Comparison of ENCODE assay signal across 2 cellular contexts in the genomic region with DNA sequence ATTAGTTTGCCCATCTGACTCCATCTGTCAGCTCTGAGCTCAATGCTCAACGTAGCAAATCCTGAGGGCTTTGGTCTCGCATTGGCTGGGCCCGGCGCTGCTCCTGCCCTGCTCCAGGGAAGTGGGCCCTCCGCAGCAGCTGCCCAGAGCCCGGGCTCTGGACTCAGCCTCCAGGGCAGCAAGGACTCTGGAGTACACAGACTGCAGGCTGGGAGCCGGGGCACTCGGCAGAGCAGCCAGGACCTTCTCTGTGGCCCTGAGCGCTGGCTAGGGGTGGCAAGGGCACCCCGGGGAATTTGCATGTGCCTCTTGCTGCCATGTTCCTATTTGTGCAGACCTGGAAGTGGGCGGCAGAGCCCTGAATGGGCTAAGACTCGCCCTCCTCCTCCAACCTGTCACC.
TF ChIP-seq lines count a peak whose summit lies in the region.

No MANE protein-coding gene starts in this region.

TF ChIP-seq in GM23338, 12 proteins besides CTCF, POLR2A, EP300 and RAD21 (continues in another document):
- TF ChIP-seq, protein P1, sequence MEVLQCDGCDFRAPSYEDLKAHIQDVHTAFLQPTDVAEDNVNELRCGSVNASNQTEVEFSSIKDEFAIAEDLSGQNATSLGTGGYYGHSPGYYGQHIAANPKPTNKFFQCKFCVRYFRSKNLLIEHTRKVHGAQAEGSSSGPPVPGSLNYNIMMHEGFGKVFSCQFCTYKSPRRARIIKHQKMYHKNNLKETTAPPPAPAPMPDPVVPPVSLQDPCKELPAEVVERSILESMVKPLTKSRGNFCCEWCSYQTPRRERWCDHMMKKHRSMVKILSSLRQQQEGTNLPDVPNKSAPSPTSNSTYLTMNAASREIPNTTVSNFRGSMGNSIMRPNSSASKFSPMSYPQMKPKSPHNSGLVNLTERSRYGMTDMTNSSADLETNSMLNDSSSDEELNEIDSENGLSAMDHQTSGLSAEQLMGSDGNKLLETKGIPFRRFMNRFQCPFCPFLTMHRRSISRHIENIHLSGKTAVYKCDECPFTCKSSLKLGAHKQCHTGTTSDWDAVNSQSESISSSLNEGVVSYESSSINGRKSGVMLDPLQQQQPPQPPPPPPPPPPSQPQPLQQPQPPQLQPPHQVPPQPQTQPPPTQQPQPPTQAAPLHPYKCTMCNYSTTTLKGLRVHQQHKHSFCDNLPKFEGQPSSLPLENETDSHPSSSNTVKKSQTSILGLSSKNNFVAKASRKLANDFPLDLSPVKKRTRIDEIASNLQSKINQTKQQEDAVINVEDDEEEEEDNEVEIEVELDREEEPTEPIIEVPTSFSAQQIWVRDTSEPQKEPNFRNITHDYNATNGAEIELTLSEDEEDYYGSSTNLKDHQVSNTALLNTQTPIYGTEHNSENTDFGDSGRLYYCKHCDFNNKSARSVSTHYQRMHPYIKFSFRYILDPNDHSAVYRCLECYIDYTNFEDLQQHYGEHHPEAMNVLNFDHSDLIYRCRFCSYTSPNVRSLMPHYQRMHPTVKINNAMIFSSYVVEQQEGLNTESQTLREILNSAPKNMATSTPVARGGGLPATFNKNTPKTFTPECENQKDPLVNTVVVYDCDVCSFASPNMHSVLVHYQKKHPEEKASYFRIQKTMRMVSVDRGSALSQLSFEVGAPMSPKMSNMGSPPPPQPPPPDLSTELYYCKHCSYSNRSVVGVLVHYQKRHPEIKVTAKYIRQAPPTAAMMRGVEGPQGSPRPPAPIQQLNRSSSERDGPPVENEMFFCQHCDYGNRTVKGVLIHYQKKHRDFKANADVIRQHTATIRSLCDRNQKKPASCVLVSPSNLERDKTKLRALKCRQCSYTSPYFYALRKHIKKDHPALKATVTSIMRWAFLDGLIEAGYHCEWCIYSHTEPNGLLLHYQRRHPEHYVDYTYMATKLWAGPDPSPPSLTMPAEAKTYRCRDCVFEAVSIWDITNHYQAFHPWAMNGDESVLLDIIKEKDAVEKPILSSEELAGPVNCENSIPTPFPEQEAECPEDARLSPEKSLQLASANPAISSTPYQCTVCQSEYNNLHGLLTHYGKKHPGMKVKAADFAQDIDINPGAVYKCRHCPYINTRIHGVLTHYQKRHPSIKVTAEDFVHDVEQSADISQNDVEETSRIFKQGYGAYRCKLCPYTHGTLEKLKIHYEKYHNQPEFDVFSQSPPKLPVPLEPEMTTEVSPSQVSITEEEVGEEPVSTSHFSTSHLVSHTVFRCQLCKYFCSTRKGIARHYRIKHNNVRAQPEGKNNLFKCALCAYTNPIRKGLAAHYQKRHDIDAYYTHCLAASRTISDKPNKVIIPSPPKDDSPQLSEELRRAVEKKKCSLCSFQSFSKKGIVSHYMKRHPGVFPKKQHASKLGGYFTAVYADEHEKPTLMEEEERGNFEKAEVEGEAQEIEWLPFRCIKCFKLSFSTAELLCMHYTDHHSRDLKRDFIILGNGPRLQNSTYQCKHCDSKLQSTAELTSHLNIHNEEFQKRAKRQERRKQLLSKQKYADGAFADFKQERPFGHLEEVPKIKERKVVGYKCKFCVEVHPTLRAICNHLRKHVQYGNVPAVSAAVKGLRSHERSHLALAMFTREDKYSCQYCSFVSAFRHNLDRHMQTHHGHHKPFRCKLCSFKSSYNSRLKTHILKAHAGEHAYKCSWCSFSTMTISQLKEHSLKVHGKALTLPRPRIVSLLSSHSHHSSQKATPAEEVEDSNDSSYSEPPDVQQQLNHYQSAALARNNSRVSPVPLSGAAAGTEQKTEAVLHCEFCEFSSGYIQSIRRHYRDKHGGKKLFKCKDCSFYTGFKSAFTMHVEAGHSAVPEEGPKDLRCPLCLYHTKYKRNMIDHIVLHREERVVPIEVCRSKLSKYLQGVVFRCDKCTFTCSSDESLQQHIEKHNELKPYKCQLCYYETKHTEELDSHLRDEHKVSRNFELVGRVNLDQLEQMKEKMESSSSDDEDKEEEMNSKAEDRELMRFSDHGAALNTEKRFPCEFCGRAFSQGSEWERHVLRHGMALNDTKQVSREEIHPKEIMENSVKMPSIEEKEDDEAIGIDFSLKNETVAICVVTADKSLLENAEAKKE (CRISPR knock-in tag; IDR thresholded peaks at IDR 0.05) = no peak
- TF ChIP-seq, protein P2, sequence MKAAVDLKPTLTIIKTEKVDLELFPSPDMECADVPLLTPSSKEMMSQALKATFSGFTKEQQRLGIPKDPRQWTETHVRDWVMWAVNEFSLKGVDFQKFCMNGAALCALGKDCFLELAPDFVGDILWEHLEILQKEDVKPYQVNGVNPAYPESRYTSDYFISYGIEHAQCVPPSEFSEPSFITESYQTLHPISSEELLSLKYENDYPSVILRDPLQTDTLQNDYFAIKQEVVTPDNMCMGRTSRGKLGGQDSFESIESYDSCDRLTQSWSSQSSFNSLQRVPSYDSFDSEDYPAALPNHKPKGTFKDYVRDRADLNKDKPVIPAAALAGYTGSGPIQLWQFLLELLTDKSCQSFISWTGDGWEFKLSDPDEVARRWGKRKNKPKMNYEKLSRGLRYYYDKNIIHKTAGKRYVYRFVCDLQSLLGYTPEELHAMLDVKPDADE (IDR thresholded peaks at IDR 0.05) = no peak
- TF ChIP-seq STAT1 (IDR thresholded peaks at IDR 0.05; ENCODE audit: unreplicated experiment) (no peak), EZH2 (IDR thresholded peaks at IDR 0.05; ENCODE audit: low read depth, unreplicated experiment) (no peak), ZNF114 (CRISPR knock-in tag; IDR thresholded peaks at IDR 0.05) (no peak), JUNB (IDR thresholded peaks at IDR 0.05; ENCODE audit: unreplicated experiment) (no peak), EZH2phosphoT487 (IDR thresholded peaks at IDR 0.05; ENCODE audit: unreplicated experiment) (no peak), ZNF331 (CRISPR knock-in tag; IDR thresholded peaks at IDR 0.05; ENCODE audit: low read depth) (no peak), CREB1 (CRISPR knock-in tag; IDR thresholded peaks at IDR 0.05; ENCODE audit: low read depth) (no peak)
- TF ChIP-seq, protein P3, sequence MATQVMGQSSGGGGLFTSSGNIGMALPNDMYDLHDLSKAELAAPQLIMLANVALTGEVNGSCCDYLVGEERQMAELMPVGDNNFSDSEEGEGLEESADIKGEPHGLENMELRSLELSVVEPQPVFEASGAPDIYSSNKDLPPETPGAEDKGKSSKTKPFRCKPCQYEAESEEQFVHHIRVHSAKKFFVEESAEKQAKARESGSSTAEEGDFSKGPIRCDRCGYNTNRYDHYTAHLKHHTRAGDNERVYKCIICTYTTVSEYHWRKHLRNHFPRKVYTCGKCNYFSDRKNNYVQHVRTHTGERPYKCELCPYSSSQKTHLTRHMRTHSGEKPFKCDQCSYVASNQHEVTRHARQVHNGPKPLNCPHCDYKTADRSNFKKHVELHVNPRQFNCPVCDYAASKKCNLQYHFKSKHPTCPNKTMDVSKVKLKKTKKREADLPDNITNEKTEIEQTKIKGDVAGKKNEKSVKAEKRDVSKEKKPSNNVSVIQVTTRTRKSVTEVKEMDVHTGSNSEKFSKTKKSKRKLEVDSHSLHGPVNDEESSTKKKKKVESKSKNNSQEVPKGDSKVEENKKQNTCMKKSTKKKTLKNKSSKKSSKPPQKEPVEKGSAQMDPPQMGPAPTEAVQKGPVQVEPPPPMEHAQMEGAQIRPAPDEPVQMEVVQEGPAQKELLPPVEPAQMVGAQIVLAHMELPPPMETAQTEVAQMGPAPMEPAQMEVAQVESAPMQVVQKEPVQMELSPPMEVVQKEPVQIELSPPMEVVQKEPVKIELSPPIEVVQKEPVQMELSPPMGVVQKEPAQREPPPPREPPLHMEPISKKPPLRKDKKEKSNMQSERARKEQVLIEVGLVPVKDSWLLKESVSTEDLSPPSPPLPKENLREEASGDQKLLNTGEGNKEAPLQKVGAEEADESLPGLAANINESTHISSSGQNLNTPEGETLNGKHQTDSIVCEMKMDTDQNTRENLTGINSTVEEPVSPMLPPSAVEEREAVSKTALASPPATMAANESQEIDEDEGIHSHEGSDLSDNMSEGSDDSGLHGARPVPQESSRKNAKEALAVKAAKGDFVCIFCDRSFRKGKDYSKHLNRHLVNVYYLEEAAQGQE (IDR thresholded peaks at IDR 0.05; ENCODE audit: unreplicated experiment) = no peak

TF ChIP-seq in IMR-90, 13 proteins besides CTCF, POLR2A, EP300 and RAD21 (continued from another document):
- TF ChIP-seq, protein P4, sequence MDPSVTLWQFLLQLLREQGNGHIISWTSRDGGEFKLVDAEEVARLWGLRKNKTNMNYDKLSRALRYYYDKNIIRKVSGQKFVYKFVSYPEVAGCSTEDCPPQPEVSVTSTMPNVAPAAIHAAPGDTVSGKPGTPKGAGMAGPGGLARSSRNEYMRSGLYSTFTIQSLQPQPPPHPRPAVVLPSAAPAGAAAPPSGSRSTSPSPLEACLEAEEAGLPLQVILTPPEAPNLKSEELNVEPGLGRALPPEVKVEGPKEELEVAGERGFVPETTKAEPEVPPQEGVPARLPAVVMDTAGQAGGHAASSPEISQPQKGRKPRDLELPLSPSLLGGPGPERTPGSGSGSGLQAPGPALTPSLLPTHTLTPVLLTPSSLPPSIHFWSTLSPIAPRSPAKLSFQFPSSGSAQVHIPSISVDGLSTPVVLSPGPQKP (IDR thresholded peaks at IDR 0.05; ENCODE audit: borderline replicate concordance, low read depth, low read length) = no peak
- TF ChIP-seq BHLHE40 (IDR thresholded peaks at IDR 0.05; ENCODE audit: low read depth, low read length) (no peak), FOS (IDR thresholded peaks at IDR 0.05; ENCODE audit: low read depth, low read length) (no peak), SMC3 (IDR thresholded peaks at IDR 0.05; ENCODE audit: low read depth, low read length) (no peak), MAZ (IDR thresholded peaks at IDR 0.05; ENCODE audit: borderline replicate concordance, low read depth, low read length) (no peak), CHD1 (IDR thresholded peaks at IDR 0.05; ENCODE audit: low read depth, low read length) (no peak), MAFK (IDR thresholded peaks at IDR 0.05; ENCODE audit: low read depth, low read length) (no peak)
TF ChIP-seq in IMR-90: peak in this region for 0.
